Comparison of ENCODE assay signal across 11 cellular contexts in genomic region chr1:227299238-227299637, GRCh38. TPM values are rescaled to one million over a fixed set of nuclear protein-coding genes. Genes with fewer than 3 reads are reported as not detected.
DNase-seq lines count a peak whose midpoint lies in the region; ATAC-seq and TF ChIP-seq lines count a peak whose summit lies in the region.
"Had no signal": no experiment of that assay in that cellular context is flagged by ENCODE, and none has a peak within 500 bp of the region (broad histone marks: within the 10 kb centered on the region; RNA-seq: fewer than 3 reads in every experiment).

No MANE protein-coding gene starts in this region.

- peak; percentile 63 for DNase-seq in HCEC 1CT
- DNase-seq in ascending aorta (ENCODE audit: low spot score in 2 of 2), result no peak
- DNase-seq in fibroblast of villous mesenchyme (ENCODE audit: low read depth), result peak; percentile 70
- DNase-seq in spleen, result no peak
- DNase-seq in Peyer's patch, result no peak
- DNase-seq in WTC11 (ENCODE audit: low spot score), result no peak
- DNase-seq in vagina (ENCODE audit: extremely low spot score in 2 of 2), result no peak
- DNase-seq: activated T-cell treated with anti-CD3 and anti-CD28 coated beads, Interleukin-2, amount 50 U/mL, for 1 hour; effector memory CD8-positive, alpha-beta T cell had no signal

- no peaks in the 10 kb centered on the region for H3K9me3 ChIP-seq in ascending aorta
- no peaks in the 10 kb centered on the region for H3K9me3 ChIP-seq in spleen
- no peaks in the 10 kb centered on the region for H3K9me3 ChIP-seq in Peyer's patch
- H3K9me3 ChIP-seq in vagina, result no peaks in the 10 kb centered on the region

- peak overlapping the region in 1 of 2 donors; percentile 48 for H3K4me3 ChIP-seq in ascending aorta
- H3K4me3 ChIP-seq in fibroblast of villous mesenchyme (ENCODE audit: low read depth, low read length), result no peak overlapping the region
- H3K4me3 ChIP-seq in spleen, result no peak overlapping the region
- H3K4me3 ChIP-seq in Peyer's patch, result no peak overlapping the region
- H3K4me3 ChIP-seq in vagina, result no peak overlapping the region
- H3K4me3 ChIP-seq: skin epidermis had no signal

- ATAC-seq in GM19328 (IDR thresholded peaks at IDR 0.05; ENCODE audit: unreplicated experiment) (no peak), WTC11 (no peak)
- ATAC-seq: effector memory CD8-positive, alpha-beta T cell had no signal

- H3K4me1 Mint-ChIP-seq in WTC11, result peaks cover 23% of the 10 kb centered on the region

- POLR2A ChIA-PET in WTC11 (lab: Charles Lee), result no interaction called here

- peaks cover 0 to 8% of the 10 kb centered on the region in 2 donors for H3K4me1 ChIP-seq in ascending aorta
- peaks cover 0 to 14% (median 2%) of the 10 kb centered on the region in 6 donors for H3K4me1 ChIP-seq in spleen
- H3K4me1 ChIP-seq in Peyer's patch, result peaks cover 0 to 11% (median 0%) of the 10 kb centered on the region in 4 donors
- H3K4me1 ChIP-seq in vagina, result peaks cover 17% of the 10 kb centered on the region

- H3K4me3 Mint-ChIP-seq in WTC11, result no peak overlapping the region
- H3K4me3 Mint-ChIP-seq: effector memory CD8-positive, alpha-beta T cell had no signal

- H3K27ac ChIP-seq in ascending aorta (peak overlapping the region; percentile 31 to 66), spleen (peak overlapping the region in 6 of 8 donors; percentile 1 to 44 (median 38)), Peyer's patch (peak overlapping the region in 1 of 4 donors; percentile 35), vagina (no peak overlapping the region)

- H3K27ac Mint-ChIP-seq in WTC11, result no peak overlapping the region
- H3K27ac Mint-ChIP-seq: effector memory CD8-positive, alpha-beta T cell had no signal

- TF ChIP-seq POLR2A in spleen (IDR thresholded peaks at IDR 0.05), result no peak
- TF ChIP-seq POLR2A in Peyer's patch (IDR thresholded peaks at IDR 0.05), result no peak
- TF ChIP-seq POLR2A in vagina (IDR thresholded peaks at IDR 0.05), result no peak

- intact Hi-C loops in ascending aorta (cut with DNase I) (loop anchor here (2.0 kb wide), 1 partner anchor 20 kb away; the partner anchor contains the start of gene CDC42BPA), spleen (cut with DNase I; ENCODE audit: low total_unique reads) (no loop called here), vagina (cut with DNase I) (no loop called here)

- H3K36me3 ChIP-seq in ascending aorta (no peaks in the 10 kb centered on the region), spleen (no peaks in the 10 kb centered on the region), Peyer's patch (no peaks in the 10 kb centered on the region), vagina (no peaks in the 10 kb centered on the region)

- H3K27me3 ChIP-seq in ascending aorta (no peaks in the 10 kb centered on the region), spleen (replicated peaks in 1 of 7) (no peaks in the 10 kb centered on the region), Peyer's patch (no peaks in the 10 kb centered on the region), vagina (no peaks in the 10 kb centered on the region)

- peaks cover 5% of the 10 kb centered on the region for H3K9me3 Mint-ChIP-seq in WTC11
- H3K9me3 Mint-ChIP-seq: effector memory CD8-positive, alpha-beta T cell had no signal

- no peaks in the 10 kb centered on the region for H3K27me3 Mint-ChIP-seq in WTC11 (ENCODE audit: low read depth)

- no peak for TF ChIP-seq CTCF in ascending aorta (IDR thresholded peaks at IDR 0.05)
- TF ChIP-seq CTCF in fibroblast of villous mesenchyme (IDR thresholded peaks at IDR 0.05; ENCODE audit: insufficient read depth, low read depth, low read length), result no peak
- no peak for TF ChIP-seq CTCF in spleen (IDR thresholded peaks at IDR 0.05 in 8 of 11, conservative IDR thresholded peaks at IDR 0.05 in 3 of 11)
- no peak for TF ChIP-seq CTCF in Peyer's patch (IDR thresholded peaks at IDR 0.05)
- no peak for TF ChIP-seq CTCF in WTC11 (IDR thresholded peaks at IDR 0.05)
- no peak for TF ChIP-seq CTCF in vagina (IDR thresholded peaks at IDR 0.05)

- CTCF ChIA-PET in WTC11 (lab: Charles Lee), result interaction anchor here (1.3 kb wide), 1 partner anchor 149 kb away, joined by 4 read pairs; no protein-coding TSS in a partner anchor

- peaks cover 5% of the 10 kb centered on the region for H3K36me3 Mint-ChIP-seq in WTC11

TF ChIP-seq in WTC11, 78 proteins besides CTCF, POLR2A, EP300 and RAD21 (continues in another document):
- TF ChIP-seq KAT7 (CRISPR knock-in tag; IDR thresholded peaks at IDR 0.05; ENCODE audit: borderline replicate concordance) (no peak), HMGXB4 (CRISPR knock-in tag; IDR thresholded peaks at IDR 0.05) (no peak), HMGA2 (CRISPR knock-in tag; IDR thresholded peaks at IDR 0.05) (no peak), GABPB1 (CRISPR knock-in tag; IDR thresholded peaks at IDR 0.05) (no peak), CBFB (CRISPR knock-in tag; IDR thresholded peaks at IDR 0.05; ENCODE audit: low read depth) (no peak), ZNF423 (CRISPR knock-in tag; IDR thresholded peaks at IDR 0.05) (no peak), RORB (CRISPR knock-in tag; IDR thresholded peaks at IDR 0.05) (no peak), ERG (CRISPR knock-in tag; IDR thresholded peaks at IDR 0.05) (no peak), TCF7 (CRISPR knock-in tag; IDR thresholded peaks at IDR 0.05; ENCODE audit: low read depth) (no peak)
- TF ChIP-seq, protein P1, sequence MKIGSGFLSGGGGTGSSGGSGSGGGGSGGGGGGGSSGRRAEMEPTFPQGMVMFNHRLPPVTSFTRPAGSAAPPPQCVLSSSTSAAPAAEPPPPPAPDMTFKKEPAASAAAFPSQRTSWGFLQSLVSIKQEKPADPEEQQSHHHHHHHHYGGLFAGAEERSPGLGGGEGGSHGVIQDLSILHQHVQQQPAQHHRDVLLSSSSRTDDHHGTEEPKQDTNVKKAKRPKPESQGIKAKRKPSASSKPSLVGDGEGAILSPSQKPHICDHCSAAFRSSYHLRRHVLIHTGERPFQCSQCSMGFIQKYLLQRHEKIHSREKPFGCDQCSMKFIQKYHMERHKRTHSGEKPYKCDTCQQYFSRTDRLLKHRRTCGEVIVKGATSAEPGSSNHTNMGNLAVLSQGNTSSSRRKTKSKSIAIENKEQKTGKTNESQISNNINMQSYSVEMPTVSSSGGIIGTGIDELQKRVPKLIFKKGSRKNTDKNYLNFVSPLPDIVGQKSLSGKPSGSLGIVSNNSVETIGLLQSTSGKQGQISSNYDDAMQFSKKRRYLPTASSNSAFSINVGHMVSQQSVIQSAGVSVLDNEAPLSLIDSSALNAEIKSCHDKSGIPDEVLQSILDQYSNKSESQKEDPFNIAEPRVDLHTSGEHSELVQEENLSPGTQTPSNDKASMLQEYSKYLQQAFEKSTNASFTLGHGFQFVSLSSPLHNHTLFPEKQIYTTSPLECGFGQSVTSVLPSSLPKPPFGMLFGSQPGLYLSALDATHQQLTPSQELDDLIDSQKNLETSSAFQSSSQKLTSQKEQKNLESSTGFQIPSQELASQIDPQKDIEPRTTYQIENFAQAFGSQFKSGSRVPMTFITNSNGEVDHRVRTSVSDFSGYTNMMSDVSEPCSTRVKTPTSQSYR (CRISPR knock-in tag; IDR thresholded peaks at IDR 0.05), result no peak
- TF ChIP-seq, protein P2, sequence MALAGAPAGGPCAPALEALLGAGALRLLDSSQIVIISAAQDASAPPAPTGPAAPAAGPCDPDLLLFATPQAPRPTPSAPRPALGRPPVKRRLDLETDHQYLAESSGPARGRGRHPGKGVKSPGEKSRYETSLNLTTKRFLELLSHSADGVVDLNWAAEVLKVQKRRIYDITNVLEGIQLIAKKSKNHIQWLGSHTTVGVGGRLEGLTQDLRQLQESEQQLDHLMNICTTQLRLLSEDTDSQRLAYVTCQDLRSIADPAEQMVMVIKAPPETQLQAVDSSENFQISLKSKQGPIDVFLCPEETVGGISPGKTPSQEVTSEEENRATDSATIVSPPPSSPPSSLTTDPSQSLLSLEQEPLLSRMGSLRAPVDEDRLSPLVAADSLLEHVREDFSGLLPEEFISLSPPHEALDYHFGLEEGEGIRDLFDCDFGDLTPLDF (CRISPR knock-in tag; IDR thresholded peaks at IDR 0.05), result no peak
- TF ChIP-seq, protein P3, sequence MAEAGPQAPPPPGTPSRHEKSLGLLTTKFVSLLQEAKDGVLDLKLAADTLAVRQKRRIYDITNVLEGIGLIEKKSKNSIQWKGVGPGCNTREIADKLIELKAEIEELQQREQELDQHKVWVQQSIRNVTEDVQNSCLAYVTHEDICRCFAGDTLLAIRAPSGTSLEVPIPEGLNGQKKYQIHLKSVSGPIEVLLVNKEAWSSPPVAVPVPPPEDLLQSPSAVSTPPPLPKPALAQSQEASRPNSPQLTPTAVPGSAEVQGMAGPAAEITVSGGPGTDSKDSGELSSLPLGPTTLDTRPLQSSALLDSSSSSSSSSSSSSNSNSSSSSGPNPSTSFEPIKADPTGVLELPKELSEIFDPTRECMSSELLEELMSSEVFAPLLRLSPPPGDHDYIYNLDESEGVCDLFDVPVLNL (CRISPR knock-in tag; IDR thresholded peaks at IDR 0.05; ENCODE audit: borderline replicate concordance, low read depth), result no peak

RNA-seq across cellular contexts. Expression of gene CDC42BPA, which starts 19.1 kb away (rescaled TPM):
- total RNA-seq in ascending aorta (56.9 TPM), fibroblast of villous mesenchyme (112 and 113 TPM in 2 replicates), spleen (10 to 100 TPM; 13.8 to 36.4 (median 29.5) TPM), Peyer's patch (100 to 1,000 TPM in 1 of 4 donors, 10 to 100 TPM in 3; 49.3 to 107 (median 53.9) TPM), WTC11 (2021) (22.2 to 25.2 TPM (median 22.9 TPM) in 3 replicates), vagina (42.7 TPM)
- 1 to 10 TPM; 1.1 to 3.6 (median 1.7) TPM for polyA plus RNA-seq in spleen

Comparison
In these comparisons a context has a peak if more than half of its experiments do, and no peak if none do; other contexts are left out.
1. DNase-seq: peak in HCEC 1CT (single experiment) and fibroblast of villous mesenchyme (single experiment); none in ascending aorta (0 of 2), spleen (single experiment), Peyer's patch (0 of 3), WTC11 (single experiment) and vagina (0 of 2).